ENCODE assay signal across 14 cellular contexts in the genomic region with DNA sequence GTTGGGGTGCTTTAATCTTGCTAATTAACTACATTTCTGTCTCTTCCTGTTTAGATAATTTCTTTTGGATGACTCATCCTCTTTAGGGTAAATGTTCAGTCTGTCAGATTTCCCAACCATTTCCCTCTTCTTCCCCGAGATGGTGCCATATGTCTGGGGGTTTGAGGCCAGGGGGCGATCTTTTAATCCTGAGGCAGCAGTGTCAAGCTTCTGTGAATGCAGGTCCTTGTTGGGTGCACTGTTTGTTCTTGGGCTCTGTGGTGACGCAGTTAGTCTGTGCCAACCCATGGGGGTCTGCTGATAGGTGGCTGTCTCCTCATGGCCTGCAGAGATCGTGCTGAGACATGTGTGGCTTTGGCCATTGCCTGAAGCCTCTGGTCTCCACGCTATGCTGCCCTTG.
DNase-seq lines count a peak whose midpoint lies in the region; ATAC-seq and TF ChIP-seq lines count a peak whose summit lies in the region.
"Had no signal": no experiment of that assay in that cellular context is flagged by ENCODE, and none has a peak within 500 bp of the region (broad histone marks: within the 10 kb centered on the region; RNA-seq: fewer than 3 reads in every experiment).

No MANE protein-coding gene starts in this region.

- no peaks in the 10 kb centered on the region for H3K36me3 ChIP-seq in Karpas-422 (ENCODE audit: insufficient read depth, low read length)
- H3K36me3 ChIP-seq: stomach had no signal

- no peaks in the 10 kb centered on the region for H3K79me2 ChIP-seq in Karpas-422 (ENCODE audit: low read length)

- no peak overlapping the region for H3K4me2 ChIP-seq in Karpas-422 (ENCODE audit: low read depth, low read length, poor library complexity, severe bottlenecking)

- H2AFZ ChIP-seq in Karpas-422 (ENCODE audit: low read length): no peak overlapping the region

- DNase-seq in Daoy (ENCODE audit: low read depth) (peak; percentile 33), NB4 (ENCODE audit: low read depth) (peak; percentile 71), amygdala (lab: John Stamatoyannopoulos, UW) (peak in 30 of 56 donors; percentile 3 to 48 (median 19)), iris pigment epithelial cell (ENCODE audit: low read depth) (peak; percentile 59), osteocyte (ENCODE audit: extremely low spot score, unreplicated experiment) (no peak), Karpas-422 (no peak)
- DNase-seq in activated effector memory CD4-positive, alpha-beta T cell treated with anti-CD3 and anti-CD28 coated beads, Interleukin-2, amount 50 U/mL, for 16 hours: no peak
- DNase-seq: activated CD4-positive, alpha-beta T cell treated with anti-CD3 and anti-CD28 coated beads, Interleukin-2, amount 50 U/mL, for 1 hour; activated naive CD4-positive, alpha-beta T cell treated with anti-CD3 and anti-CD28 coated beads, Interleukin-2, amount 50 U/mL, for 16 hours; effector CD8-positive, alpha-beta T cell; Right ventricle myocardium superior; stomach had no signal

- H3K27ac Mint-ChIP-seq in osteocyte (ENCODE audit: unreplicated experiment): no peak overlapping the region
- H3K27ac Mint-ChIP-seq: nephron had no signal

- ATAC-seq in HG03025 (IDR thresholded peaks at IDR 0.05; ENCODE audit: low FRiP score, unreplicated experiment): no peak

- peaks cover 7% of the 10 kb centered on the region for H3K9me3 Mint-ChIP-seq in osteocyte (ENCODE audit: unreplicated experiment)

- H3K4me1 ChIP-seq in Karpas-422 (ENCODE audit: low read length): no peaks in the 10 kb centered on the region
- H3K4me1 ChIP-seq: stomach had no signal

- no peaks in the 10 kb centered on the region for H3K27me3 Mint-ChIP-seq in osteocyte (ENCODE audit: unreplicated experiment)

- no peaks in the 10 kb centered on the region for H3K36me3 Mint-ChIP-seq in osteocyte (ENCODE audit: unreplicated experiment)

- H3K9ac ChIP-seq in Karpas-422 (ENCODE audit: low read length): no peak overlapping the region

- H3K27ac ChIP-seq in Karpas-422 (ENCODE audit: low read length): no peak overlapping the region
- H3K27ac ChIP-seq: stomach had no signal

- TF ChIP-seq POLR2A in NB4 (IDR thresholded peaks at IDR 0.05; ENCODE audit: extremely low read depth, insufficient read length): no peak

- no peaks in the 10 kb centered on the region for H3K9me2 ChIP-seq in Karpas-422 (replicated peaks; ENCODE audit: insufficient read depth, low read length)

- H3K27me3 ChIP-seq in Karpas-422 (ENCODE audit: low read length): no peaks in the 10 kb centered on the region
- H3K27me3 ChIP-seq: stomach had no signal

- TF ChIP-seq CTCF in NB4 (IDR thresholded peaks at IDR 0.05; ENCODE audit: low read depth, low read length) (peak; percentile 19), osteocyte (IDR thresholded peaks at IDR 0.05) (no peak)

- no peaks in the 10 kb centered on the region for H4K20me1 ChIP-seq in Karpas-422 (ENCODE audit: insufficient read depth, low read depth, low read length)

- H3K9me3 ChIP-seq in Karpas-422 (ENCODE audit: low read length): no peaks in the 10 kb centered on the region
- H3K9me3 ChIP-seq: stomach had no signal

- H3K4me3 ChIP-seq in NB4 (ENCODE audit: low read depth, low read length): no peak overlapping the region
- H3K4me3 ChIP-seq in Karpas-422 (ENCODE audit: low read length): no peak overlapping the region
- H3K4me3 ChIP-seq: stomach had no signal

- no peaks in the 10 kb centered on the region for H3K4me1 Mint-ChIP-seq in osteocyte (ENCODE audit: unreplicated experiment)

- no peak overlapping the region for H3K4me3 Mint-ChIP-seq in osteocyte (ENCODE audit: unreplicated experiment)
- H3K4me3 Mint-ChIP-seq: nephron had no signal

Comparison
In these comparisons a context has a peak if more than half of its experiments do, and no peak if none do; other contexts are left out.
1. DNase-seq: peak in Daoy (single experiment), NB4 (single experiment), amygdala (30 of 56) and iris pigment epithelial cell (single experiment); none in activated effector memory CD4-positive, alpha-beta T cell treated with anti-CD3 and anti-CD28 coated beads, Interleukin-2, amount 50 U/mL, for 16 hours (single experiment), osteocyte (single experiment) and Karpas-422 (single experiment).